ENCODE assay signal across 9 cellular contexts in genomic region chr7:25565949-25566348, GRCh38.
DNase-seq lines count a peak whose midpoint lies in the region; TF ChIP-seq lines count a peak whose summit lies in the region.
"Had no signal": no experiment of that assay in that cellular context is flagged by ENCODE, and none has a peak within 500 bp of the region (broad histone marks: within the 10 kb centered on the region; RNA-seq: fewer than 3 reads in every experiment).

No MANE protein-coding gene starts in this region.

- TF ChIP-seq POLR2A in suprapubic skin (IDR thresholded peaks at IDR 0.05), result no peak

- no peaks in the 10 kb centered on the region for H3K79me2 ChIP-seq in PC-9 (ENCODE audit: low read depth)

- H3K9me3 ChIP-seq in PC-9 (ENCODE audit: insufficient read depth, low read depth), result no peaks in the 10 kb centered on the region
- no peaks in the 10 kb centered on the region for H3K9me3 ChIP-seq in suprapubic skin

- POLR2A ChIA-PET in PC-9 (lab: Charles Lee; ENCODE audit: unreplicated experiment), result interaction anchor here (0.6 kb wide), 1 partner anchor 214 kb away, joined by 3 read pairs; no protein-coding TSS in a partner anchor

- BruUV-seq in Calu3 (replicated peaks; lab: Mats Ljungman, UMichigan), result no TSS peak
- BruUV-seq in PC-9 (replicated peaks; lab: Mats Ljungman, UMichigan), result no TSS peak

- H3K4me3 Mint-ChIP-seq in Calu3 (ENCODE audit: low read depth, unreplicated experiment), result no peak overlapping the region
- H3K4me3 Mint-ChIP-seq: T-helper 1 cell treated with Interleukin-12 subunit alpha and Interleukin-12 subunit beta and Interleukin-4 antibody, amounts not matched to agents 30 μg/mL and 1 μg/mL, for 36 hours had no signal

- CTCF ChIA-PET in Calu3 (lab: Charles Lee) (interaction anchor here (0.9 to 3.3 kb wide), 6 partner anchors 173 to 322 kb away, joined by 3 to 22 read pairs (median 4); no protein-coding TSS in a partner anchor), PC-9 (lab: Charles Lee) (no interaction called here)

- intact Hi-C loops in Calu3 (cut with micrococcal nuclease; ENCODE audit: unreplicated experiment) (loop anchor here (1.0 kb wide), 2 partner anchors 175 to 305 kb away; no protein-coding TSS in a partner anchor), PC-9 (cut with micrococcal nuclease; ENCODE audit: unreplicated experiment) (loop anchor here (1.0 to 5.0 kb wide), 6 partner anchors 175 to 1994 kb away; no protein-coding TSS in a partner anchor)

- no peak overlapping the region for H2AFZ ChIP-seq in PC-9

- no peak overlapping the region for H3K4me2 ChIP-seq in PC-9

- H3F3A ChIP-seq in PC-9 (ENCODE audit: insufficient read depth, low read depth), result no peaks in the 10 kb centered on the region

- H4K20me1 ChIP-seq in PC-9 (ENCODE audit: insufficient read depth), result no peaks in the 10 kb centered on the region

- H3K4me3 ChIP-seq in PC-9 (no peak overlapping the region), suprapubic skin (no peak overlapping the region)

- peaks cover 43% of the 10 kb centered on the region for H3K27me3 Mint-ChIP-seq in Calu3 (ENCODE audit: unreplicated experiment)

- H3K36me3 ChIP-seq in PC-9 (ENCODE audit: low read depth) (no peaks in the 10 kb centered on the region), suprapubic skin (no peaks in the 10 kb centered on the region)

- TF ChIP-seq CTCF in Calu3 (IDR thresholded peaks at IDR 0.05; ENCODE audit: unreplicated experiment), result peak; percentile 100
- TF ChIP-seq CTCF in PC-9 (conservative IDR thresholded peaks at IDR 0.05), result peak; percentile 100
- TF ChIP-seq CTCF in suprapubic skin (IDR thresholded peaks at IDR 0.05), result peak; percentile 96 to 100

- H3K4me1 Mint-ChIP-seq in Calu3 (ENCODE audit: low read depth, unreplicated experiment), result peaks cover 13% of the 10 kb centered on the region

- no peak for TF ChIP-seq EP300 in suprapubic skin (IDR thresholded peaks at IDR 0.05)

- H3K4me1 ChIP-seq in PC-9 (replicated peaks; ENCODE audit: insufficient read depth) (no peaks in the 10 kb centered on the region), suprapubic skin (peaks cover 11% of the 10 kb centered on the region)

- no peaks in the 10 kb centered on the region for H3K9me3 Mint-ChIP-seq in Calu3 (ENCODE audit: low read depth, unreplicated experiment)
- H3K9me3 Mint-ChIP-seq: T-helper 1 cell treated with Interleukin-12 subunit alpha and Interleukin-12 subunit beta and Interleukin-4 antibody, amounts not matched to agents 30 μg/mL and 1 μg/mL, for 36 hours had no signal

- H3K27ac ChIP-seq in PC-9 (no peak overlapping the region), suprapubic skin (no peak overlapping the region)

- no peaks in the 10 kb centered on the region for H3K9me2 ChIP-seq in PC-9 (ENCODE audit: insufficient read depth)

- H3K36me3 Mint-ChIP-seq in Calu3 (ENCODE audit: insufficient read depth, unreplicated experiment), result peaks cover 5% of the 10 kb centered on the region

- 0% methylated on average over 7 of the region's 7 CpGs for WGBS in suprapubic skin

- DNase-seq in Calu3, result peak; percentile 70
- peak in 53 of 76 experiments; percentile 1 to 59 (median 31) for DNase-seq in HUDEP-2 (lab: John Stamatoyannopoulos, UW; ENCODE audit: unreplicated experiment in 76 of 76)
- DNase-seq in PC-9, result peak; percentile 66 to 67
- DNase-seq in activated T-helper 1 cell treated with Interleukin-2 at 50 U/mL for 16 hours (ENCODE audit: low read depth), result peak; percentile 32
- peak; percentile 87 for DNase-seq in fibroblast of peridontal ligament (ENCODE audit: extremely low read depth)
- DNase-seq in nucleus accumbens (lab: John Stamatoyannopoulos, UW), result peak in 44 of 56 donors; percentile 2 to 76 (median 32)
- peak in 1 of 2 donors; percentile 70 for DNase-seq in suprapubic skin (ENCODE audit: low spot score in 2 of 2)
- DNase-seq in cerebellar nuclear complex (lab: John Stamatoyannopoulos, UW), result no peak

- peaks cover 45% of the 10 kb centered on the region for H3K27me3 ChIP-seq in PC-9 (ENCODE audit: insufficient read depth, low read depth)
- no peaks in the 10 kb centered on the region for H3K27me3 ChIP-seq in suprapubic skin

- H3K27ac Mint-ChIP-seq in Calu3 (ENCODE audit: unreplicated experiment), result no peak overlapping the region
- H3K27ac Mint-ChIP-seq: T-helper 1 cell treated with Interleukin-12 subunit alpha and Interleukin-12 subunit beta and Interleukin-4 antibody, amounts not matched to agents 30 μg/mL and 1 μg/mL, for 36 hours had no signal

Comparison
In these comparisons a context has a peak if more than half of its experiments do, and no peak if none do; other contexts are left out.
1. DNase-seq: peak in Calu3 (single experiment), HUDEP-2 (53 of 76), PC-9 (2 of 2), activated T-helper 1 cell treated with Interleukin-2 at 50 U/mL for 16 hours (single experiment), fibroblast of peridontal ligament (single experiment) and nucleus accumbens (44 of 56); none in cerebellar nuclear complex (0 of 2).
2. Peak in every context shown above with its lines, with median percentiles within 50 percentile points of each other: CTCF ChIP-seq.